In the genomic region with DNA sequence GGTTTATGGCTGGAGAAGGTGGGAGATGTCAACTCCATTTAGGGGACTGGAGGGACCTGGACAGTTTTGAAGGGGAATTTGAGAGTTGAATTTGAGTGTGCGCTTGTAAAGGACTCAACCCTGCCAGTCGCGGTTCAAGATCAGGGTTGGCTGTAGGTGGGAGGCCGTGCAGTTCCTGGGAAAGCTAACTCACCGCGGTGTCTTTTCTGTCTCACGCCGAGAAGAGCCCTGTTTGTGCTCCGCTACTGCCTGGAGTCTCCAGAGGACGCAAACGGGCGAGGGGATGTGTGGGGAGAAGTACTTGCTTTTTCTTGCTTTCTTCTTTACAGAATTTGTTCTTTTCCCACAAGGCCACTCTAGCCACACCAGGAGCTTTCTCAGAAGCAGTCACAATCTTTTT, we compare ENCODE assay signal across 25 cellular contexts.
"Had no signal": no experiment of that assay in that cellular context is flagged by ENCODE, and none has a peak within 500 bp of the region (broad histone marks: within the 10 kb centered on the region; RNA-seq: fewer than 3 reads in every experiment).

No MANE protein-coding gene starts in this region.

- H3K36me3 Mint-ChIP-seq: mesothelial cell of epicardium had no signal

- H2AFZ ChIP-seq: hepatocyte, parathyroid adenoma had no signal

- H3K79me2 ChIP-seq: hepatocyte, parathyroid adenoma had no signal

- H3K4me3 Mint-ChIP-seq: mesothelial cell of epicardium; naive thymus-derived CD4-positive, alpha-beta T cell had no signal

- H3K27ac ChIP-seq: esophagus muscularis mucosa, foreskin keratinocyte, gastroesophageal sphincter, hepatocyte, left lung, parathyroid adenoma, right lobe of liver, stomach, thyroid gland, vagina had no signal

- H3K36me3 ChIP-seq: esophagus muscularis mucosa, gastroesophageal sphincter, heart left ventricle, left lung, right lobe of liver, stomach, thyroid gland, vagina had no signal

- H3K9me3 ChIP-seq: left lung, mucosa of descending colon, right lobe of liver, stomach, thyroid gland, vagina had no signal

- H3K4me2 ChIP-seq: hepatocyte had no signal

- H3K4me1 ChIP-seq: esophagus muscularis mucosa, foreskin keratinocyte, gastroesophageal sphincter, heart left ventricle, parathyroid adenoma, right lobe of liver, stomach, thyroid gland, vagina had no signal

- H3K4me3 ChIP-seq: esophagus muscularis mucosa, gastroesophageal sphincter, heart left ventricle, hepatocyte, left lung, mucosa of descending colon, right lobe of liver, stomach, thyroid gland, vagina had no signal

- ATAC-seq: foreskin keratinocyte; gastroesophageal sphincter; mucosa of descending colon; naive thymus-derived CD4-positive, alpha-beta T cell had no signal

- H3K27me3 ChIP-seq: foreskin keratinocyte, gastroesophageal sphincter, hepatocyte, left lung, right lobe of liver, stomach, thyroid gland, vagina had no signal

- H3K27me3 Mint-ChIP-seq: progenitor cell of endocrine pancreas had no signal

- H3K4me1 Mint-ChIP-seq: naive thymus-derived CD4-positive, alpha-beta T cell had no signal

- DNase-seq: effector CD8-positive, alpha-beta T cell; foreskin keratinocyte; heart left ventricle; kidney; mesenchymal stem cell; mucosa of descending colon; naive thymus-derived CD4-positive, alpha-beta T cell; small intestine; stimulated activated CD4-positive, alpha-beta T cell treated with anti-CD3 and anti-CD28 coated beads, Interleukin-12 subunit alpha, Interleukin-12 subunit beta, amount 100 ng/mL, for 4 hours; stimulated activated CD4-positive, alpha-beta T cell treated with anti-CD3 and anti-CD28 coated beads, Interleukin-1b, Interleukin-23, amount 100 ng/mL, for 48 hours; stimulated activated CD4-positive, alpha-beta T cell treated with anti-CD3 and anti-CD28 coated beads, Interleukin-4, amount 100 ng/mL, for 1 hour; stimulated activated CD8-positive, alpha-beta memory T cell treated with anti-CD3 and anti-CD28 coated beads, Interleukin-4, amount 100 ng/mL, for 48 hours; stimulated activated naive CD4-positive, alpha-beta T cell; stomach; thyroid gland; trophoblast cell had no signal

- H3K9ac ChIP-seq: parathyroid adenoma had no signal

- H3K27ac Mint-ChIP-seq: mesothelial cell of epicardium; naive thymus-derived CD4-positive, alpha-beta T cell; progenitor cell of endocrine pancreas had no signal
